In the genomic region with DNA sequence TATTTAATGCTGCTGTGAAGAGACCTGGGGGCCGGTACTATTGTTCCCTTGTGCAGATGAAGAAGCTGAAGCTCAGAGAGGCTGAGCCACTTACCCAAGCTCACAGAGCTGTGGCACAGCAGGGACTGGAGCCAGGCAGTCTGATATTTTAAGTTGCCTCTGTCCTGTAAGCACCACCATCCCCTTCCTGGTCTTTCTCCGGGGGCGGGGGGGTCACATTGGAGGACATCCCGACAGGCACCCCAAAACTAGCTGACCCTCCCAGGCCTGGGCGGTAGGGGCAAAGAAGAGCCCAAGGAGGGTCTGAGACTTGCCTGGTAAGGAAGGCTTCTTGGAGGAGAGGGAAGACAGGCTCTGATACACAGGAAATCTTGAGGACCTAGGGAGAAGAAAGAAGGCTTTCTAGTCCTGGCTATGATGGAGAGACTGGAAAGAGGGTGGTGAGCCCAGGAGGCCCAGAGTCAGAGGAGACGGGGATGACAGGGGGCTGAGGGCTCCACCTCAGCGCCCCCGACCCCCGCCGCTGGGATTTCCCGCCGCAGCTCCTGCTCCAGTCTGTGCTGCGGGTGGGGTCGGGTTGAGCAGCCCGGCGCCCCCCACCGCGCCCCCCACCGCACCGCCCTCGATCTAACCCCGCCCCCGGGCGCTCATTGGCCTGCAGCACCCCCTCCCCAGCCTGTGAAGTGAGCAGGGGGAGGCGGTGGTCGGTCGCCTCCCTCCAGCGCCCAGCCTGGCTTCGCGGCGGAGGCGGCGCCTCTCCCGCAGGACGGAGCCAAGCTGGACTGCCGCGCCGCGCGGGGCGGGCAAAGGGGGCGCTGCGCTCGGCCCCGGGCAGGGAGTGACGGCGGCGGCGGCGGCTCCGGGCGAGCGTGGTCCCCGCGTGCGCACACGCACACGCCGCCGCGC, we compare ENCODE assay signal across 8 cellular contexts. TPM values are rescaled to one million over a fixed set of nuclear protein-coding genes. Genes with fewer than 3 reads are reported as not detected.
DNase-seq lines count a peak whose midpoint lies in the region; TF ChIP-seq lines count a peak whose summit lies in the region.
"Had no signal": no experiment of that assay in that cellular context is flagged by ENCODE, and none has a peak within 500 bp of the region (broad histone marks: within the 10 kb centered on the region; RNA-seq: fewer than 3 reads in every experiment).

TSS of gene ADCYAP1R1 (plus strand) at position 711 of the 906 bp plus-strand sequence. CDS start 10,957 bp downstream, outside the sequence.

- no peak for TF ChIP-seq CTCF in astrocyte of the cerebellum (IDR thresholded peaks at IDR 0.05; ENCODE audit: low read depth, low read length, missing control alignments)

- no peaks in the 10 kb centered on the region for H3K36me3 ChIP-seq in SJCRH30

- in situ Hi-C loops in astrocyte of the cerebellum (cut with HindIII; ENCODE audit: low sequenced_read_pairs): loop anchor here (25.0 kb wide), 1 partner anchor 90 kb away; the partner anchor contains the start of gene GHRHR

- H3K27ac ChIP-seq in temporal lobe (ENCODE audit: low read depth, low read length) (peak within 1 kb of the TSS; percentile 45), SJCRH30 (no peak within 1 kb of the TSS)

- H3K4me3 ChIP-seq in astrocyte of the cerebellum (ENCODE audit: low read depth, low read length) (peak within 1 kb of the TSS; percentile 16), SJCRH30 (no peak within 1 kb of the TSS)

- DNase-seq in NCI-H128 (lab: John Stamatoyannopoulos, UW; ENCODE audit: unreplicated experiment) (peak; percentile 10), astrocyte of the cerebellum (ENCODE audit: low read depth) (no peak), left kidney (ENCODE audit: low read depth, low spot score) (peak; percentile 88), SJCRH30 (no peak), dedifferentiated amniotic fluid mesenchymal stem cell (ENCODE audit: extremely low spot score) (no peak)
- no peak for DNase-seq in stimulated activated CD4-positive, alpha-beta T cell treated with anti-CD3 and anti-CD28 coated beads, Interleukin-4, amount 100 ng/mL, for 1 hour
- DNase-seq: activated effector memory CD4-positive, alpha-beta T cell treated with Interleukin-2 at 50 U/mL for 16 hours had no signal

- no peaks in the 10 kb centered on the region for H3K9me3 ChIP-seq in SJCRH30 (replicated peaks)

- peaks cover 10% of the 10 kb centered on the region; the same call in 1 of the 2 replicates for H3K27me3 ChIP-seq in SJCRH30

- no peaks in the 10 kb centered on the region for H3K4me1 ChIP-seq in SJCRH30

RNA-seq across cellular contexts. Expression of gene ADCYAP1R1, which starts in this region (rescaled TPM):
- 62.0 TPM for total RNA-seq in temporal lobe
- not detected in 2 replicates for total RNA-seq in SJCRH30 (2014; rRNA removed; shearing (Covaris generic))

Comparison
In these comparisons a context has a peak if more than half of its experiments do, and no peak if none do; other contexts are left out.
1. RNA of gene ADCYAP1R1 (total RNA-seq): 62.0 TPM in temporal lobe (single experiment); not detected in SJCRH30; every median in the first group is over 10 times any median in the second.
2. DNase-seq: peak in NCI-H128 (single experiment) and left kidney (single experiment); none in astrocyte of the cerebellum (single experiment), stimulated activated CD4-positive, alpha-beta T cell treated with anti-CD3 and anti-CD28 coated beads, Interleukin-4, amount 100 ng/mL, for 1 hour (single experiment), SJCRH30 (0 of 2) and dedifferentiated amniotic fluid mesenchymal stem cell (single experiment).